18 cellular contexts compared by ENCODE assay signal in the genomic region with DNA sequence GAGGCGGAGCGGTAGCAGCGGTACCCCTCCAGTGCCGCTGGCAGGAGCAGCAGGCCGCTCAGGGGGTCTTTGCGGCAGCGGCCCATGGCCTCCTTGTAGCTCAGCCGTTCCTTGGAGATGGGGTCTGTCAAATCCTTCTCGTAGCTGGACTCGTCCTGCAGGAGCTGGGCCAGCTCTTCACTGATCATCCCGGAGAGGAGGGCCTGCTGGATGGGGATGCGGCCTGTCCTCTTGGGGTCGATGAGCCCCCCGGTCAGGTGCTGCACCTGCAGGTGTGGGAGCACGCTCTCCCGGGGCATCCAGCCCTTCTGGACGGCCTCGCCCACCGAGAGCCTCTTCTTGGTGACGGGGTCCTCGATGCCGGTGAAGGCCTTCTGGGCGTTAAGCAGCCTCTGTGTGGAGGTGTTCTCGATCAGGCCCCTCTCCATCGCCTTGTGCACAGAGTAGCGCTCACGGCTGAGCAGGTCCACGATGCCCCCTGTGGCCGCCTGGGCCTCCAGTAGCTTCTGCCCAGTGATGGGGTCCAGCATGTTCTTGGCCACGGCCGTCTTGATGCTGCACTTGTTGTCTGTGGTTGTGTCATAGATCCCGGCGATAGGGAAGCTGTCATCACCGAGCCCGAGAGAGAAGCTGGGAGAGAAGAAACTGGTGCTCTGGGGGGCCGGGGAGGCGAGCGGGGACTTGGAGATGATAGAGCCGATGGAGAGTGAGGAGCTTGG. TPM values are rescaled to one million over a fixed set of nuclear protein-coding genes. Genes with fewer than 3 reads are reported as not detected.
DNase-seq lines count a peak whose midpoint lies in the region; TF ChIP-seq lines count a peak whose summit lies in the region.
"Had no signal": no experiment of that assay in that cellular context is flagged by ENCODE, and none has a peak within 500 bp of the region (broad histone marks: within the 10 kb centered on the region; RNA-seq: fewer than 3 reads in every experiment).

No MANE protein-coding gene starts in this region.

- CTCF ChIA-PET in mammary epithelial cell (lab: Charles Lee; ENCODE audit: low non-redundant PET) = no interaction called here
- CTCF ChIA-PET in GM10248 (lab: Yijun Ruan, JAX) = interaction anchor here (0.8 to 17.8 kb wide), 10 partner anchors 4 to 280 kb away, joined by 3 to 266 read pairs (median 4); a partner anchor contains a TSS

- in situ Hi-C loops in mammary epithelial cell (cut with MboI; ENCODE audit: low sequenced_read_pairs in 2 of 2) (loop anchor here (5.0 kb wide), 1 partner anchor 100 kb away; no protein-coding TSS in a partner anchor), G401 (cut with HindIII; ENCODE audit: low sequenced_read_pairs) (no loop called here)

- dilution Hi-C loops in mammary epithelial cell (cut with HindIII; ENCODE audit: low sequenced_read_pairs) = no loop called here

- no peak overlapping the region for H3K4me3 Mint-ChIP-seq in H9
- H3K4me3 Mint-ChIP-seq: CD4-positive, CD25-positive, alpha-beta regulatory T cell; T-helper 1 cell treated with Interleukin-12 subunit alpha and Interleukin-12 subunit beta and Interleukin-4 antibody, amounts not matched to agents 30 μg/mL and 1 μg/mL, for 36 hours had no signal

- H2BK12ac ChIP-seq in H9 (ENCODE audit: insufficient read length, low read depth, low read length) = no peak overlapping the region

- H3K27ac ChIP-seq in BLaER1 treated with 17β-estradiol and CSF1 and Interleukin-3, amounts not matched to agents 10 nM and 100 nM = peak overlapping the region in 4 of 11 experiments; percentile 81 to 87 (median 83); a peak in 2 of 22 replicates
- H3K27ac ChIP-seq in H9 (ENCODE audit: insufficient read length, low read depth, low read length) (no peak overlapping the region), mammary epithelial cell (ENCODE audit: insufficient read depth, low read depth, low read length) (no peak overlapping the region)
- H3K27ac ChIP-seq: SJSA1 had no signal

- H3K4me3 ChIP-seq in BLaER1 treated with 17β-estradiol and CSF1 and Interleukin-3, amounts not matched to agents 10 nM and 100 nM = no peak overlapping the region
- no peak overlapping the region for H3K4me3 ChIP-seq in mammary epithelial cell (replicated peaks in 1 of 3; ENCODE audit: insufficient read depth in 1 of 3, low read depth in 2 of 3, low read length in 3 of 3)
- H3K4me3 ChIP-seq: HAP-1, SJSA1 had no signal

- BruUV-seq in mammary epithelial cell (replicated peaks; lab: Mats Ljungman, UMichigan) = TSS peak; percentile 39

- peak overlapping the region in 7 of 11 experiments; percentile 15 to 75 (median 68); a peak in 3 of 22 replicates for H3K9ac ChIP-seq in BLaER1 treated with 17β-estradiol and CSF1 and Interleukin-3, amounts not matched to agents 10 nM and 100 nM
- H3K9ac ChIP-seq in H9 (ENCODE audit: extremely low read depth, insufficient read length, low read length) (no peak overlapping the region), mammary epithelial cell (ENCODE audit: insufficient read depth, low read length) (no peak overlapping the region)

- no peak for DNase-seq in H9
- DNase-seq in mammary epithelial cell = no peak
- DNase-seq in G401 (ENCODE audit: low spot score) = no peak
- DNase-seq in GM10248 (ENCODE audit: extremely low spot score) = no peak
- DNase-seq: ACHN; AML-193; CD4-positive, CD25-positive, alpha-beta regulatory T cell; COR-L47; GDM1; KG1; MV-4-11; NCI-H1417 treated with DMSO at 0.1 percent for 48 hours; NCI-H187 treated with DMSO at 0.1 percent for 48 hours; NCI-H2227 treated with DMSO at 0.1 percent for 48 hours had no signal

- peaks cover 2 to 18% (median 9%) of the 10 kb centered on the region in 3 experiments; a peak in 6 of 7 replicates for H3K36me3 Mint-ChIP-seq in H9 (ENCODE audit: insufficient read depth in 1 of 3, low read depth in 3 of 3)

- H2AK5ac ChIP-seq in H9 (ENCODE audit: insufficient read length, low read length) = no peak overlapping the region

- no peak overlapping the region for H2BK120ac ChIP-seq in H9 (ENCODE audit: low read depth, low read length, poor library complexity, severe bottlenecking)

- no peaks in the 10 kb centered on the region for H3K79me2 ChIP-seq in H9 (ENCODE audit: insufficient read depth, low read length)
- no peaks in the 10 kb centered on the region for H3K79me2 ChIP-seq in mammary epithelial cell (ENCODE audit: insufficient read depth, low read length)

- no peak overlapping the region for H3T11ph ChIP-seq in H9 (ENCODE audit: low read length)

- H3K4ac ChIP-seq in H9 (ENCODE audit: low read depth, low read length) = no peak overlapping the region

- intact Hi-C loops in mammary epithelial cell (cut with micrococcal nuclease) = loop anchor here (5.0 kb wide), 2 partner anchors 150 to 245 kb away; a partner anchor contains a TSS

- peaks cover 0 to 65% (median 40%) of the 10 kb centered on the region in 10 experiments; a peak in 17 of 20 replicates for H3K4me1 ChIP-seq in BLaER1 treated with 17β-estradiol and CSF1 and Interleukin-3, amounts not matched to agents 10 nM and 100 nM
- H3K4me1 ChIP-seq in H9 (ENCODE audit: insufficient read depth, low read length) (no peaks in the 10 kb centered on the region), mammary epithelial cell (ENCODE audit: insufficient read depth, low read length) (no peaks in the 10 kb centered on the region)
- H3K4me1 ChIP-seq: HAP-1 had no signal

- TF ChIP-seq CTCF in H9 (conservative IDR thresholded peaks at IDR 0.05) = no peak
- no peak for TF ChIP-seq CTCF in mammary epithelial cell (conservative IDR thresholded peaks at IDR 0.05 in 1 of 2, IDR thresholded peaks at IDR 0.05 in 1 of 2; ENCODE audit: extremely low read depth in 1 of 2, insufficient read depth in 1 of 2, low read depth in 1 of 2, low read length in 2 of 2)
- TF ChIP-seq CTCF in GM10248 (IDR thresholded peaks at IDR 0.05; ENCODE audit: control extremely low read depth, extremely low read depth, low read depth, missing control alignments) = no peak

- no peaks in the 10 kb centered on the region for H3K79me1 ChIP-seq in H9 (ENCODE audit: insufficient read depth, low read depth, low read length, poor library complexity, severe bottlenecking)

- H3K9me3 ChIP-seq in BLaER1 treated with 17β-estradiol and CSF1 and Interleukin-3, amounts not matched to agents 10 nM and 100 nM (replicated peaks in 1 of 11) = no peaks in the 10 kb centered on the region
- no peaks in the 10 kb centered on the region for H3K9me3 ChIP-seq in H9 (ENCODE audit: control insufficient read depth, low read depth, low read length)
- no peaks in the 10 kb centered on the region for H3K9me3 ChIP-seq in mammary epithelial cell (replicated peaks; ENCODE audit: insufficient read depth, low read length)
- H3K9me3 ChIP-seq: HAP-1, SJSA1 had no signal

- no peak overlapping the region for H3K56ac ChIP-seq in H9 (ENCODE audit: insufficient read length, low read depth, low read length)

- H3K27ac Mint-ChIP-seq in H9 = no peak overlapping the region; a peak in 2 of 7 replicates
- H3K27ac Mint-ChIP-seq: T-helper 1 cell treated with Interleukin-12 subunit alpha and Interleukin-12 subunit beta and Interleukin-4 antibody, amounts not matched to agents 30 μg/mL and 1 μg/mL, for 36 hours had no signal

- no peaks in the 10 kb centered on the region for H4K20me1 ChIP-seq in BLaER1 treated with 17β-estradiol and CSF1 and Interleukin-3, amounts not matched to agents 10 nM and 100 nM
- peaks cover under 1% of the 10 kb centered on the region for H4K20me1 ChIP-seq in H9 (ENCODE audit: control insufficient read depth, insufficient read depth, insufficient read length)
- H4K20me1 ChIP-seq in mammary epithelial cell (ENCODE audit: insufficient read depth, low read length) = no peaks in the 10 kb centered on the region

- H3K36me3 ChIP-seq in BLaER1 treated with 17β-estradiol and CSF1 and Interleukin-3, amounts not matched to agents 10 nM and 100 nM = peaks cover under 1 to 25% (median 12%) of the 10 kb centered on the region in 11 experiments; a peak in 12 of 22 replicates
- H3K36me3 ChIP-seq in mammary epithelial cell (ENCODE audit: insufficient read depth, low read length) = no peaks in the 10 kb centered on the region
- H3K36me3 ChIP-seq: HAP-1 had no signal

- peaks cover 2 to 5% of the 10 kb centered on the region in 2 experiments for H3K4me1 Mint-ChIP-seq in H9

- no CpG with 5 or more reads among the region's 39 CpGs for WGBS in H9 (ENCODE audit: extremely low coverage, insufficient read length, low lambda C conversion rate)
- 92% methylated on average over 23 of the region's 39 CpGs for WGBS in mammary epithelial cell (ENCODE audit: low coverage, missing lambda C conversion rate)

- H2BK15ac ChIP-seq in H9 (ENCODE audit: low read depth, low read length) = no peak overlapping the region

- H3K27me3 ChIP-seq in BLaER1 treated with 17β-estradiol and CSF1 and Interleukin-3, amounts not matched to agents 10 nM and 100 nM = no peaks in the 10 kb centered on the region
- no peaks in the 10 kb centered on the region for H3K27me3 ChIP-seq in H9 (ENCODE audit: insufficient read depth, low read length)
- no peaks in the 10 kb centered on the region for H3K27me3 ChIP-seq in mammary epithelial cell (ENCODE audit: insufficient read depth, low read length)
- H3K27me3 ChIP-seq: SJSA1 had no signal

- H4K5ac ChIP-seq in H9 (ENCODE audit: insufficient read length, low read depth, low read length) = no peak overlapping the region

- H3K23me2 ChIP-seq in H9 (ENCODE audit: insufficient read length, low read depth, low read length, poor library complexity, severe bottlenecking) = no peaks in the 10 kb centered on the region

- peaks cover 0 to 2% of the 10 kb centered on the region in 2 experiments; a peak in 3 of 5 replicates for H3K9me3 Mint-ChIP-seq in H9
- H3K9me3 Mint-ChIP-seq: CD4-positive, CD25-positive, alpha-beta regulatory T cell; T-helper 1 cell treated with Interleukin-12 subunit alpha and Interleukin-12 subunit beta and Interleukin-4 antibody, amounts not matched to agents 30 μg/mL and 1 μg/mL, for 36 hours had no signal

- H3K23ac ChIP-seq in H9 (ENCODE audit: insufficient read length, low read depth, low read length) = no peak overlapping the region

- no peak overlapping the region for H2AFZ ChIP-seq in H9 (ENCODE audit: low read length)
- H2AFZ ChIP-seq in mammary epithelial cell (ENCODE audit: low read depth, low read length) = no peak overlapping the region

- no peak overlapping the region for H4K91ac ChIP-seq in H9 (ENCODE audit: insufficient read length, low read depth, low read length)

- POLR2A ChIA-PET in GM10248 (lab: Yijun Ruan, JAX) = no interaction called here

- H4K8ac ChIP-seq in H9 (replicated peaks; ENCODE audit: insufficient read length, low read depth, low read length) = peak overlapping the region; percentile 58

- no peak overlapping the region for H2BK20ac ChIP-seq in H9 (ENCODE audit: low read depth, low read length, poor library complexity, severe bottlenecking)

- H3K14ac ChIP-seq in H9 (ENCODE audit: insufficient read depth, low read length) = no peak overlapping the region; the same call in 1 of the 2 replicates

- peaks cover 4% of the 10 kb centered on the region for H3K27me3 Mint-ChIP-seq in H9 (ENCODE audit: low read depth)
- H3K27me3 Mint-ChIP-seq: CD4-positive, CD25-positive, alpha-beta regulatory T cell had no signal

- no peak overlapping the region for H3K18ac ChIP-seq in H9 (ENCODE audit: insufficient read length, low read depth, low read length)

- 0 out of 22 replicates have a peak overlapping the region, but pooled peaks of 1 of the 11 experiments have one; percentile 74 for H3K4me2 ChIP-seq in BLaER1 treated with 17β-estradiol and CSF1 and Interleukin-3, amounts not matched to agents 10 nM and 100 nM
- H3K4me2 ChIP-seq in H9 (ENCODE audit: insufficient read depth, insufficient read length, low read length) (no peak overlapping the region), mammary epithelial cell (ENCODE audit: insufficient read depth, low read depth, low read length) (no peak overlapping the region)

- no peak overlapping the region for H2BK5ac ChIP-seq in H9 (ENCODE audit: insufficient read length, low read length)

RNA-seq across cellular contexts. Expression of a gene that starts 6.6 kb away (rescaled TPM):
- total RNA-seq in H9 (2021) = 11.7 and 14.3 TPM in 2 replicates
- 1 to 10 TPM; 1.0 to 3.8 TPM for total RNA-seq in mammary epithelial cell
- 2.7 TPM for polyA plus RNA-seq in mammary epithelial cell
- not detected for polyA minus RNA-seq in mammary epithelial cell
- total RNA-seq in G401 (2014; rRNA removed; shearing (Covaris generic)) = 0.68 and 2.5 TPM in 2 replicates

RNA-seq across cellular contexts. Expression of a gene that starts 19.8 kb away (rescaled TPM):
- 0.48 and 0.53 TPM in 2 replicates for total RNA-seq in H9 (2021)
- 1 to 10 TPM; 1.0 to 6.2 TPM for total RNA-seq in mammary epithelial cell
- 0.46 TPM for polyA plus RNA-seq in mammary epithelial cell
- polyA minus RNA-seq in mammary epithelial cell = 0.57 TPM
- 0.80 and 5.4 TPM in 2 replicates for total RNA-seq in G401 (2014; rRNA removed; shearing (Covaris generic))
- total RNA-seq: SJSA1 had no signal

RNA-seq across cellular contexts. Expression of a gene that starts 28.2 kb away (rescaled TPM):
- 19.3 and 19.9 TPM in 2 replicates for total RNA-seq in H9 (2021)
- total RNA-seq in mammary epithelial cell = 10 to 100 TPM; 17.5 to 18.3 TPM
- 20.9 TPM for polyA plus RNA-seq in mammary epithelial cell
- 30.0 TPM for polyA minus RNA-seq in mammary epithelial cell
- 31.4 and 39.4 TPM in 2 replicates for total RNA-seq in G401 (2014; rRNA removed; shearing (Covaris generic))

RNA-seq across cellular contexts. Expression of a gene that starts 28.3 kb away (rescaled TPM):
- total RNA-seq in H9 (2021) = 27.2 and 27.4 TPM in 2 replicates
- total RNA-seq in mammary epithelial cell = 10 to 100 TPM; 37.7 to 88.0 TPM
- polyA plus RNA-seq in mammary epithelial cell = 28.3 TPM
- polyA minus RNA-seq in mammary epithelial cell = 166 TPM
- total RNA-seq in G401 (2014; rRNA removed; shearing (Covaris generic)) = 27.7 and 32.2 TPM in 2 replicates

Comparison
In these comparisons a context has a peak if more than half of its experiments do, and no peak if none do; other contexts are left out.
1. H3K9ac ChIP-seq: peak in BLaER1 treated with 17β-estradiol and CSF1 and Interleukin-3, amounts not matched to agents 10 nM and 100 nM (7 of 11); none in H9 (single experiment) and mammary epithelial cell (single experiment).